Comparison of ENCODE assay signal across 15 cellular contexts in the genomic region with DNA sequence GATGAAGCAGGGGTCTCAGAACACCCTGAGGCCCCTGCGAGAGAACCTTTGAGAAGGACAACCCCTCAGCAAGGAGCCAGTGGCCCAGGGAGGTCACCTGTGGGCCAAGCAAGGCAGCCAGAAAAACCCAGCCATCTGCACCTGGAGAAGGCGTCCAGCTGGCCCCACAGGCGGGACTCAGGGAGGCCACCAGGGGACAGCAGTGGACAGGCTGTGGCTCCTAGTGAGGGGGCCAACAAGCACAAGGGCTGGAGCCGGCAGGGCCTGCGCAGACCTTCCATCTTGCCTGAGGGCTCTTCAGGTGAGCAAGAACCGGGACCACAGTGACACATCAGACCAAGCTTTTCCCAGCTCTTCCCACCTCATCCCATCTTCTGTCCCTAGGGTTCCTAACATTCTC. TPM values are rescaled to one million over a fixed set of nuclear protein-coding genes. Genes with fewer than 3 reads are reported as not detected.
"Had no signal": no experiment of that assay in that cellular context is flagged by ENCODE, and none has a peak within 500 bp of the region (broad histone marks: within the 10 kb centered on the region; RNA-seq: fewer than 3 reads in every experiment).

No MANE protein-coding gene starts in this region.

RNA-seq across cellular contexts. Expression of a gene that starts 38.0 kb away (rescaled TPM):
- total RNA-seq: activated CD4-positive, alpha-beta memory T cell treated with anti-CD3 and anti-CD28 coated beads, Interleukin-2, amount 10 ng/mL, durations not matched to agents 7 days and 5 days; activated CD4-positive, alpha-beta T cell treated with anti-CD3 and anti-CD28 coated beads, Interleukin-2, amount 10 ng/mL, durations not matched to agents 7 days and 5 days; activated naive CD4-positive, alpha-beta T cell treated with anti-CD3 and anti-CD28 coated beads, Interleukin-2, amount 50 U/mL, for 72 hours; activated naive CD8-positive, alpha-beta T cell treated with anti-CD3 and anti-CD28 coated beads, Interleukin-2, amount 10 ng/mL, durations not matched to agents 7 days and 5 days; activated T-cell treated with anti-CD3 and anti-CD28 coated beads, Interleukin-2, amount 50 U/mL, for 72 hours; astrocyte; bronchial epithelial cell; cardiac septum; cerebellum; endodermal cell; epithelial cell of proximal tubule; esophagus muscularis mucosa; gastroesophageal sphincter; glomerular endothelial cell; T-helper 1 cell treated with Interleukin-12 subunit alpha and Interleukin-12 subunit beta and Interleukin-4 antibody, amounts not matched to agents 30 ng/mL and 1 ng/mL, for 36 hours had no signal

RNA-seq across cellular contexts. Expression of a gene that starts 53.3 kb away (rescaled TPM):
- total RNA-seq: activated naive CD4-positive, alpha-beta T cell treated with anti-CD3 and anti-CD28 coated beads, Interleukin-2, amount 50 U/mL, for 72 hours; activated T-cell treated with anti-CD3 and anti-CD28 coated beads, Interleukin-2, amount 50 U/mL, for 72 hours; astrocyte; bronchial epithelial cell; cerebellum; endodermal cell; glomerular endothelial cell; T-helper 1 cell treated with Interleukin-12 subunit alpha and Interleukin-12 subunit beta and Interleukin-4 antibody, amounts not matched to agents 30 ng/mL and 1 ng/mL, for 36 hours had no signal
